ENCODE assay signal across 1 cellular context in genomic region chr6:44312901-44313788, GRCh38.
TF ChIP-seq lines count a peak whose summit lies in the region.

Gene AARS2 (minus strand): TSS chr6:44313347. CDS start chr6:44313323, 24 bp downstream.

TF ChIP-seq in K562, 482 proteins besides CTCF, POLR2A, EP300 and RAD21 (continued from another document and continues in another):
- no peak for TF ChIP-seq ZNF512 (tag; IDR thresholded peaks at IDR 0.05)
- no peak for TF ChIP-seq ASH1L (IDR thresholded peaks at IDR 0.05; ENCODE audit: borderline replicate concordance, low read depth, partially characterized antibody)
- TF ChIP-seq ETV1 (tag; conservative IDR thresholded peaks at IDR 0.05; ENCODE audit: low read depth): peak; percentile 73
- TF ChIP-seq TGIF2 (CRISPR knock-in tag; IDR thresholded peaks at IDR 0.05): no peak
- peak; percentile 82; the same call in 1 of the 2 replicates for TF ChIP-seq MTA1 (IDR thresholded peaks at IDR 0.05; ENCODE audit: borderline replicate concordance)
- TF ChIP-seq SMAD1 (IDR thresholded peaks at IDR 0.05; ENCODE audit: low read depth, low read length, partially characterized antibody): peak; percentile 83
- TF ChIP-seq CBX3 (IDR thresholded peaks at IDR 0.05; ENCODE audit: borderline replicate concordance in 1 of 2, low read length in 2 of 2): peak in 1 of 2 experiments; percentile 96; a peak in 2 of 3 replicates
- TF ChIP-seq E4F1 (CRISPR knock-in tag; IDR thresholded peaks at IDR 0.05; ENCODE audit: borderline replicate concordance): no peak
- TF ChIP-seq ETV5 (CRISPR knock-in tag; IDR thresholded peaks at IDR 0.05; ENCODE audit: low read depth): peak; percentile 85
- TF ChIP-seq MED1 (CRISPR knock-in tag; IDR thresholded peaks at IDR 0.05; ENCODE audit: borderline replicate concordance): no peak
- TF ChIP-seq KDM4B (IDR thresholded peaks at IDR 0.05; ENCODE audit: borderline replicate concordance in 2 of 2, low read depth in 1 of 2): peak in 1 of 2 experiments; percentile 84; a peak in 1 of 4 replicates
- TF ChIP-seq IRF9 (tag; IDR thresholded peaks at IDR 0.05): no peak
- TF ChIP-seq ZNF609 (CRISPR knock-in tag; IDR thresholded peaks at IDR 0.05; ENCODE audit: borderline replicate concordance): 0 out of 2 replicates have a peak, but pooled peaks have one; percentile 66
- no peak for TF ChIP-seq SIRT6 (IDR thresholded peaks at IDR 0.05; ENCODE audit: low read depth, low read length)
- TF ChIP-seq ZNF431 (CRISPR knock-in tag; IDR thresholded peaks at IDR 0.05): peak; percentile 60; the same call in 1 of the 2 replicates
- no peak for TF ChIP-seq SRSF3 (IDR thresholded peaks at IDR 0.05; ENCODE audit: insufficient read depth, low read length)
- 0 out of 2 replicates have a peak, but pooled peaks have one; percentile 8 for TF ChIP-seq MAFK (IDR thresholded peaks at IDR 0.05; ENCODE audit: low read length)
- no peak for TF ChIP-seq ATF3 (IDR thresholded peaks at IDR 0.05)
- 0 out of 2 replicates have a peak, but pooled peaks have one; percentile 65 for TF ChIP-seq ATF3 (CRISPR knock-in tag; conservative IDR thresholded peaks at IDR 0.05)
- peak; percentile 91 for TF ChIP-seq TAF7 (tag; IDR thresholded peaks at IDR 0.05)
- TF ChIP-seq ZNF124 (CRISPR knock-in tag; IDR thresholded peaks at IDR 0.05): no peak
- TF ChIP-seq ZBTB2 (IDR thresholded peaks at IDR 0.05): peak; percentile 72
- TF ChIP-seq MTF1 (CRISPR knock-in tag; IDR thresholded peaks at IDR 0.05; ENCODE audit: borderline replicate concordance): no peak
- peak; percentile 85 for TF ChIP-seq NEUROD1 (IDR thresholded peaks at IDR 0.05; ENCODE audit: borderline replicate concordance, low read depth, low read length, partially characterized antibody)
- TF ChIP-seq ZNF551 (CRISPR knock-in tag; IDR thresholded peaks at IDR 0.05): no peak
- peak in 1 of 2 experiments; percentile 40; a peak in 2 of 4 replicates for TF ChIP-seq FOXK2 (conservative IDR thresholded peaks at IDR 0.05 in 1 of 2, IDR thresholded peaks at IDR 0.05 in 1 of 2; ENCODE audit: low read depth in 2 of 2)
- peak; percentile 90 for TF ChIP-seq HNRNPL (IDR thresholded peaks at IDR 0.05; ENCODE audit: low read depth, low read length)
- peak; percentile 90 for TF ChIP-seq ETS1 (conservative IDR thresholded peaks at IDR 0.05; ENCODE audit: control insufficient read depth, low read depth, low read length)
- 0 out of 2 replicates have a peak, but pooled peaks have one; percentile 65 for TF ChIP-seq THRAP3 (IDR thresholded peaks at IDR 0.05; ENCODE audit: borderline replicate concordance)
- peak; percentile 60 to 96 (median 93) for TF ChIP-seq YY1 (IDR thresholded peaks at IDR 0.05; ENCODE audit: borderline replicate concordance in 1 of 3, control insufficient read depth in 1 of 3, extremely low read depth in 1 of 3, insufficient read depth in 3 of 3, insufficient read length in 1 of 3, insufficient replicate concordance in 2 of 3, low read depth in 1 of 3, low read length in 2 of 3)
- TF ChIP-seq NR2F6 (CRISPR knock-in tag; IDR thresholded peaks at IDR 0.05): no peak
- TF ChIP-seq BCLAF1 (IDR thresholded peaks at IDR 0.05; ENCODE audit: borderline replicate concordance in 1 of 2, control insufficient read depth in 1 of 2, low read depth in 2 of 2, low read length in 1 of 2): peak in 1 of 2 experiments; percentile 94; a peak in 3 of 4 replicates
- TF ChIP-seq HMGXB4 (CRISPR knock-in tag; IDR thresholded peaks at IDR 0.05): peak; percentile 93; the same call in 1 of the 2 replicates
- no peak for TF ChIP-seq BACH1 (tag; IDR thresholded peaks at IDR 0.05)
- TF ChIP-seq FOS (IDR thresholded peaks at IDR 0.05; ENCODE audit: extremely low read depth, insufficient read length): no peak
- TF ChIP-seq ZNF444 (CRISPR knock-in tag; IDR thresholded peaks at IDR 0.05): no peak
- no peak for TF ChIP-seq HNRNPK (IDR thresholded peaks at IDR 0.05; ENCODE audit: low read depth, low read length, poor library complexity, severe bottlenecking)
- no peak for TF ChIP-seq MEIS2 (IDR thresholded peaks at IDR 0.05; ENCODE audit: partially characterized antibody)
- TF ChIP-seq NCOA2 (IDR thresholded peaks at IDR 0.05; ENCODE audit: partially characterized antibody in 2 of 2): no peak
- peak; percentile 43 to 58 for TF ChIP-seq E2F6 (IDR thresholded peaks at IDR 0.05; ENCODE audit: borderline replicate concordance in 1 of 2, extremely low read depth in 1 of 2, insufficient read depth in 1 of 2, insufficient read length in 1 of 2, low read depth in 1 of 2, low read length in 1 of 2, poor library complexity in 1 of 2, severe bottlenecking in 1 of 2)
